In the genomic region with DNA sequence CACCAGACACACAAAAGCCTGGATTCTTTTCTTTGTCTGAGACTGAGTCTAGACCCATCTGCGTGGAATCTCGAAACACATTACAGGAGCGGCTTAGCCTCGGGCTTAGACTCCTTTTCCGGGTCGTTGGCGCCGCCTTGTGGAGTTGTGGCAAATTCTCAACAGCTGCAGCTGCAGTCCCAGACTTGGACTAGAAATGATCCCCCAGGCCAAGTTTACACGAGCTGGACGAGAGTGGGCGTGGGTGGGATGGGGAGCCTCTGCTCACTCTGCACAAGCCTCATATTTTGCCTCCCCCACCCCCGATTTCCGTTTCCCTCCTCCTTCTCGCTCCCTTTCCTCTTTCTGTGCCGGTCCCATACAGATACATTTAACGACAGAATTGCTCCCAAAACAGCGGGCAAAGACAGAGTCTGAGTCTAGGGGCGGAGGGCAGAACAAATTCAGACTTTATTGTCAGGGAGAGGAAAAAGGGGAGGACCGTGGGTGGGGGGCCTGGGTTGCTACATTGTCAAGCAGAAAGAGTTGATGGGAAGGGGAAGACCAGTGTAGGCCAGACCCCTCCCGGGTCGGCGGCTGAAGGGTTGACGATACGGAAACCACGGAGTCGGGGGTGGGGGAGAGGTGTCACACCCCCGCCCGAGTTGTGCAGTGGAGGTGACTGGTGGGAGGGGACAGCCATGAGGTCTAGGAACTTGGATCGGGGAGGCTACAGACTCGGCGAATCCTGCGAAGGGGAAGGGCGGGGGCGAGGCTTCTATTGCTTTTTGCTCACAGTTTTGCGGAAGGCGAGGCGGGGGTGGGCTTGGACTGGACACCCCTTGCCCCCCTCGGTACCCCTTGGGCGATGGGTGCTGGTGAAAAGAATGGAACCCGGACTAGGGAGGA, we compare ENCODE assay signal across 8 cellular contexts. TPM values are rescaled to one million over a fixed set of nuclear protein-coding genes. Genes with fewer than 3 reads are reported as not detected.
A peak's percentile ranks its signal among the peaks of the same experiment; 100 is the strongest.
DNase-seq lines count a peak whose midpoint lies in the region; ATAC-seq, FAIRE-seq and TF ChIP-seq lines count a peak whose summit lies in the region.

No MANE protein-coding gene starts in this region.

- H3K27ac ChIP-seq in KOPT-K1 (ENCODE audit: low read depth, low read length, poor library complexity, severe bottlenecking) (peak overlapping the region; percentile 40), neural progenitor cell (no peak overlapping the region)

- no peak overlapping the region for H3K9ac ChIP-seq in neural progenitor cell

- H3K79me2 ChIP-seq in neural progenitor cell (ENCODE audit: low read depth): no peaks in the 10 kb centered on the region

- no peaks in the 10 kb centered on the region for H3K9me3 Mint-ChIP-seq in activated T-helper 17 cell treated with anti-CD3 and anti-CD28 coated beads, Interleukin-2, amount 50 U/mL, for 72 hours
- H3K9me3 Mint-ChIP-seq in neural progenitor cell: no peaks in the 10 kb centered on the region
- no peaks in the 10 kb centered on the region for H3K9me3 Mint-ChIP-seq in stimulated activated naive CD8-positive, alpha-beta T cell treated with anti-CD3 and anti-CD28 coated beads, Interleukin-15, amount 100 ng/mL, for 72 hours

- peak overlapping the region; percentile 28 for H3K27ac Mint-ChIP-seq in activated T-helper 17 cell treated with anti-CD3 and anti-CD28 coated beads, Interleukin-2, amount 50 U/mL, for 72 hours
- H3K27ac Mint-ChIP-seq in neural progenitor cell: peak overlapping the region; percentile 40
- no peak overlapping the region for H3K27ac Mint-ChIP-seq in stimulated activated naive CD8-positive, alpha-beta T cell treated with anti-CD3 and anti-CD28 coated beads, Interleukin-15, amount 100 ng/mL, for 72 hours

- FAIRE-seq in D721Med (lab: Jason Lieb, UNC): no peak

- H3K9me3 ChIP-seq in KOPT-K1 (ENCODE audit: insufficient read depth, low read length, poor library complexity, severe bottlenecking) (no peaks in the 10 kb centered on the region), neural progenitor cell (ENCODE audit: low read depth) (no peaks in the 10 kb centered on the region)

- H3K36me3 ChIP-seq in KOPT-K1 (ENCODE audit: insufficient read depth, low read length): no peaks in the 10 kb centered on the region
- H3K36me3 ChIP-seq in neural progenitor cell: no peaks in the 10 kb centered on the region

- peaks cover 14% of the 10 kb centered on the region for H3F3A ChIP-seq in neural progenitor cell (ENCODE audit: low read depth)

- peaks cover 16% of the 10 kb centered on the region for H3K4me1 ChIP-seq in neural progenitor cell

- H3K4me1 Mint-ChIP-seq in activated T-helper 17 cell treated with anti-CD3 and anti-CD28 coated beads, Interleukin-2, amount 50 U/mL, for 72 hours: peaks cover 21% of the 10 kb centered on the region
- H3K4me1 Mint-ChIP-seq in neural progenitor cell: peaks cover 29% of the 10 kb centered on the region
- H3K4me1 Mint-ChIP-seq in stimulated activated naive CD8-positive, alpha-beta T cell treated with anti-CD3 and anti-CD28 coated beads, Interleukin-15, amount 100 ng/mL, for 72 hours: peaks cover 49% of the 10 kb centered on the region

- DNase-seq in D721Med (ENCODE audit: insufficient read length, low spot score) (peak; percentile 84), RPMI7951 (ENCODE audit: low read depth) (peak; percentile 80), fibroblast of villous mesenchyme (ENCODE audit: low read depth) (peak; percentile 87), neural progenitor cell (ENCODE audit: low spot score) (peak; percentile 92)
- peak; percentile 83 to 85 for DNase-seq in stimulated activated naive CD8-positive, alpha-beta T cell treated with anti-CD3 and anti-CD28 coated beads, Interleukin-15, amount 100 ng/mL, for 72 hours

- H3K27me3 Mint-ChIP-seq in activated T-helper 17 cell treated with anti-CD3 and anti-CD28 coated beads, Interleukin-2, amount 50 U/mL, for 72 hours: no peaks in the 10 kb centered on the region
- peaks cover 7% of the 10 kb centered on the region for H3K27me3 Mint-ChIP-seq in neural progenitor cell (ENCODE audit: insufficient read depth, low read depth)
- H3K27me3 Mint-ChIP-seq in stimulated activated naive CD8-positive, alpha-beta T cell treated with anti-CD3 and anti-CD28 coated beads, Interleukin-15, amount 100 ng/mL, for 72 hours: no peaks in the 10 kb centered on the region

- peaks cover 39% of the 10 kb centered on the region for H4K20me1 ChIP-seq in neural progenitor cell (ENCODE audit: low read depth)

- H3K36me3 Mint-ChIP-seq in activated T-helper 17 cell treated with anti-CD3 and anti-CD28 coated beads, Interleukin-2, amount 50 U/mL, for 72 hours (ENCODE audit: low read depth): no peaks in the 10 kb centered on the region
- peaks cover 7% of the 10 kb centered on the region for H3K36me3 Mint-ChIP-seq in neural progenitor cell

- ATAC-seq in GM21528 (IDR thresholded peaks at IDR 0.05; ENCODE audit: low FRiP score, unreplicated experiment): peak; percentile 65
- peak; percentile 74 for ATAC-seq in activated T-helper 17 cell treated with anti-CD3 and anti-CD28 coated beads, Interleukin-2, amount 50 U/mL, for 72 hours (replicated peaks)
- peak; percentile 70 for ATAC-seq in stimulated activated naive CD8-positive, alpha-beta T cell treated with anti-CD3 and anti-CD28 coated beads, Interleukin-15, amount 100 ng/mL, for 72 hours

- H3K4me3 ChIP-seq in fibroblast of villous mesenchyme (ENCODE audit: low read depth, low read length) (peak overlapping the region; percentile 28), neural progenitor cell (no peak overlapping the region)

- H3K4me2 ChIP-seq in neural progenitor cell: peak overlapping the region; percentile 53

- H3K27me3 ChIP-seq in neural progenitor cell: peaks cover 18% of the 10 kb centered on the region

- peak overlapping the region; percentile 40 for H3K4me3 Mint-ChIP-seq in activated T-helper 17 cell treated with anti-CD3 and anti-CD28 coated beads, Interleukin-2, amount 50 U/mL, for 72 hours
- peak overlapping the region; percentile 60 for H3K4me3 Mint-ChIP-seq in neural progenitor cell
- H3K4me3 Mint-ChIP-seq in stimulated activated naive CD8-positive, alpha-beta T cell treated with anti-CD3 and anti-CD28 coated beads, Interleukin-15, amount 100 ng/mL, for 72 hours: peak overlapping the region; percentile 50 to 58

- TF ChIP-seq CTCF in D721Med (IDR thresholded peaks at IDR 0.05; ENCODE audit: insufficient read depth, missing control alignments) (peak; percentile 97), fibroblast of villous mesenchyme (IDR thresholded peaks at IDR 0.05; ENCODE audit: insufficient read depth, low read depth, low read length) (peak; percentile 94), neural progenitor cell (IDR thresholded peaks at IDR 0.05) (peak; percentile 90)

- H2AFZ ChIP-seq in neural progenitor cell (replicated peaks): no peak overlapping the region

RNA-seq across cellular contexts. Expression of gene GPR84, which starts 4.7 kb away (rescaled TPM):
- total RNA-seq in RPMI7951 (2014; rRNA removed; shearing (Covaris generic)): 0.12 TPM in 1 of 2 replicates, not detected in the other
- total RNA-seq in activated T-helper 17 cell treated with anti-CD3 and anti-CD28 coated beads, Interleukin-2, amount 50 U/mL, for 72 hours: 1 to 10 TPM in 1 of 2 donors, under 1 TPM in 1; 0.24 to 2.2 TPM
- not detected in 2 replicates for total RNA-seq in fibroblast of villous mesenchyme
- not detected in 2 replicates for total RNA-seq in neural progenitor cell (ENCODE audit: low replicate concordance)

RNA-seq across cellular contexts. Expression of gene ZNF385A, which starts 15.6 kb away (rescaled TPM):
- total RNA-seq in RPMI7951 (2014; rRNA removed; shearing (Covaris generic)): 0.24 and 1.3 TPM in 2 replicates
- 1 to 10 TPM in 1 of 2 donors, under 1 TPM in 1; 0.48 to 2.6 TPM for total RNA-seq in activated T-helper 17 cell treated with anti-CD3 and anti-CD28 coated beads, Interleukin-2, amount 50 U/mL, for 72 hours
- total RNA-seq in fibroblast of villous mesenchyme (1.3 and 2.2 TPM in 2 replicates), neural progenitor cell (ENCODE audit: low replicate concordance) (6.2 and 7.2 TPM in 2 replicates)

RNA-seq across cellular contexts. Expression of gene COPZ1, which starts 44.0 kb away (rescaled TPM):
- 171 and 177 TPM in 2 replicates for total RNA-seq in RPMI7951 (2014; rRNA removed; shearing (Covaris generic))
- total RNA-seq in activated T-helper 17 cell treated with anti-CD3 and anti-CD28 coated beads, Interleukin-2, amount 50 U/mL, for 72 hours: 10 to 100 TPM; 75.4 to 86.8 TPM
- total RNA-seq in fibroblast of villous mesenchyme (95.0 and 139 TPM in 2 replicates), neural progenitor cell (ENCODE audit: low replicate concordance) (197 and 219 TPM in 2 replicates)

RNA-seq across cellular contexts. Expression of gene ITGA5, which starts 50.1 kb away (rescaled TPM):
- total RNA-seq in RPMI7951 (2014; rRNA removed; shearing (Covaris generic)): 154 and 167 TPM in 2 replicates
- total RNA-seq in activated T-helper 17 cell treated with anti-CD3 and anti-CD28 coated beads, Interleukin-2, amount 50 U/mL, for 72 hours: 100 to 1,000 TPM in 1 of 2 donors, 10 to 100 TPM in 1; 29.9 to 211 TPM
- total RNA-seq in fibroblast of villous mesenchyme (431 and 438 TPM in 2 replicates), neural progenitor cell (ENCODE audit: low replicate concordance) (37.7 and 70.8 TPM in 2 replicates)

Comparison
In these comparisons a context has a peak if more than half of its experiments do, and no peak if none do; other contexts are left out.
1. H3K27ac Mint-ChIP-seq: peak in activated T-helper 17 cell treated with anti-CD3 and anti-CD28 coated beads, Interleukin-2, amount 50 U/mL, for 72 hours (single experiment) and neural progenitor cell (single experiment); none in stimulated activated naive CD8-positive, alpha-beta T cell treated with anti-CD3 and anti-CD28 coated beads, Interleukin-15, amount 100 ng/mL, for 72 hours (0 of 2).
2. Peak in every context shown above with its lines, with median percentiles within 50 percentile points of each other: DNase-seq, CTCF ChIP-seq, ATAC-seq and H3K4me3 Mint-ChIP-seq.